ENCODE assay signal across 18 cellular contexts in the genomic region with DNA sequence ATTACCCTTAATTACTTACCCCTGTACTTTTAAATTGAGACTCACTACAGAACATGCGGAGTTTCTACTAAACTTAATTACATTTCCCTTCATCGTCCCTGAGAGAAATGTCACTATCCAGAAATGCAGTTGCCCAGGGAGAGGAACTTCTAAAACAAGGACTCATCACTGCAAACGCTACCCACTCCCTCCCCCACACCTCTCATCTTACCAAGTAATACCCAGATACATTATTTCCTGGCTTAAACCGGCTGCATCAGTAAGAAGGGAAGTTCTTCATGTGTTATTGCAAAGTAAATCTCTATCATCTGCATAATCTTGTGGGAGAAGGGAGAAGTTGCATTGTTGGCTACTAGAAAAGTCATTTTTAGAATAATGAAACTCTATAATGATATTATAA.
A peak's percentile ranks its signal among the peaks of the same experiment; 100 is the strongest.
DNase-seq lines count a peak whose midpoint lies in the region; ATAC-seq and TF ChIP-seq lines count a peak whose summit lies in the region.
"Had no signal": no experiment of that assay in that cellular context is flagged by ENCODE, and none has a peak within 500 bp of the region (broad histone marks: within the 10 kb centered on the region; RNA-seq: fewer than 3 reads in every experiment).

No MANE protein-coding gene starts in this region.

- no peaks in the 10 kb centered on the region for H3K9me3 Mint-ChIP-seq in activated CD4-positive, alpha-beta T cell treated with anti-CD3 and anti-CD28 coated beads for 36 hours (ENCODE audit: low read depth)
- H3K9me3 Mint-ChIP-seq in CD8-positive, alpha-beta memory T cell = no peaks in the 10 kb centered on the region

- ATAC-seq in activated CD4-positive, alpha-beta T cell treated with anti-CD3 and anti-CD28 coated beads for 36 hours = peak; percentile 90
- ATAC-seq in T-helper 17 cell (no peak), HG03025 (IDR thresholded peaks at IDR 0.05; ENCODE audit: low FRiP score, unreplicated experiment) (no peak)

- no peak overlapping the region for H3K27ac ChIP-seq in CD8-positive, alpha-beta memory T cell (ENCODE audit: low read depth, low read length)
- no peak overlapping the region for H3K27ac ChIP-seq in left ventricle myocardium inferior (replicated peaks)
- H3K27ac ChIP-seq: 22Rv1, esophagus muscularis mucosa, parathyroid adenoma, SK-N-MC, suprapubic skin had no signal

- H3K4me1 Mint-ChIP-seq in activated CD4-positive, alpha-beta T cell treated with anti-CD3 and anti-CD28 coated beads for 36 hours = peaks cover 56% of the 10 kb centered on the region
- H3K4me1 Mint-ChIP-seq in CD8-positive, alpha-beta memory T cell = peaks cover 45 to 52% (median 51%) of the 10 kb centered on the region in 3 donors
- H3K4me1 Mint-ChIP-seq in T-helper 17 cell = peaks cover 31% of the 10 kb centered on the region

- peak overlapping the region; percentile 88 for H3K27ac Mint-ChIP-seq in activated CD4-positive, alpha-beta T cell treated with anti-CD3 and anti-CD28 coated beads for 36 hours
- peak overlapping the region in 7 of 8 donors; percentile 25 to 90 (median 76) for H3K27ac Mint-ChIP-seq in CD8-positive, alpha-beta memory T cell
- H3K27ac Mint-ChIP-seq in T-helper 17 cell = peak overlapping the region; percentile 89

- DNase-seq in activated CD4-positive, alpha-beta T cell treated with anti-CD3 and anti-CD28 coated beads for 36 hours = peak; percentile 63
- DNase-seq in activated CD4-positive, alpha-beta T cell treated with anti-CD3 and anti-CD28 coated beads for 1 hour = no peak
- no peak for DNase-seq in CD8-positive, alpha-beta memory T cell
- DNase-seq in T-helper 17 cell (no peak), medulla oblongata (ENCODE audit: extremely low spot score) (peak; percentile 20), amniotic stem cell (lab: John Stamatoyannopoulos, UW) (no peak), left ventricle myocardium inferior (no peak)
- DNase-seq: EL, glutamatergic neuron, NCI-H1694, NCI-H446 treated with DMSO at 0.1 percent for 48 hours had no signal

- peak overlapping the region; percentile 48 for H3K4me3 Mint-ChIP-seq in activated CD4-positive, alpha-beta T cell treated with anti-CD3 and anti-CD28 coated beads for 36 hours
- H3K4me3 Mint-ChIP-seq in CD8-positive, alpha-beta memory T cell = no peak overlapping the region
- no peak overlapping the region for H3K4me3 Mint-ChIP-seq in T-helper 17 cell

- H3K4me1 ChIP-seq in CD8-positive, alpha-beta memory T cell (ENCODE audit: insufficient read depth, low read length) = peaks cover 45% of the 10 kb centered on the region
- no peaks in the 10 kb centered on the region for H3K4me1 ChIP-seq in left ventricle myocardium inferior
- H3K4me1 ChIP-seq: esophagus muscularis mucosa, suprapubic skin had no signal

- peaks cover 30% of the 10 kb centered on the region for H3K36me3 Mint-ChIP-seq in activated CD4-positive, alpha-beta T cell treated with anti-CD3 and anti-CD28 coated beads for 36 hours (ENCODE audit: low read depth)
- peaks cover 0 to 82% (median 24%) of the 10 kb centered on the region in 3 donors for H3K36me3 Mint-ChIP-seq in CD8-positive, alpha-beta memory T cell
- peaks cover 12% of the 10 kb centered on the region for H3K36me3 Mint-ChIP-seq in T-helper 17 cell (ENCODE audit: low read depth)

- TF ChIP-seq CTCF in left ventricle myocardium inferior (IDR thresholded peaks at IDR 0.05; ENCODE audit: borderline replicate concordance) = no peak

- no peaks in the 10 kb centered on the region for H3K27me3 Mint-ChIP-seq in activated CD4-positive, alpha-beta T cell treated with anti-CD3 and anti-CD28 coated beads for 36 hours
- H3K27me3 Mint-ChIP-seq in CD8-positive, alpha-beta memory T cell = no peaks in the 10 kb centered on the region
- H3K27me3 Mint-ChIP-seq in T-helper 17 cell = no peaks in the 10 kb centered on the region

- no peaks in the 10 kb centered on the region for H3K27me3 ChIP-seq in CD8-positive, alpha-beta memory T cell (ENCODE audit: insufficient read depth, low read length, poor library complexity, severe bottlenecking)
- H3K27me3 ChIP-seq in left ventricle myocardium inferior (ENCODE audit: low read depth) = no peaks in the 10 kb centered on the region
- H3K27me3 ChIP-seq: esophagus muscularis mucosa, suprapubic skin had no signal

- peaks cover 30% of the 10 kb centered on the region for H3K36me3 ChIP-seq in CD8-positive, alpha-beta memory T cell (ENCODE audit: insufficient read depth, low read length)
- H3K36me3 ChIP-seq in left ventricle myocardium inferior = no peaks in the 10 kb centered on the region
- H3K36me3 ChIP-seq: esophagus muscularis mucosa, HAP-1, suprapubic skin had no signal

- POLR2A ChIA-PET in activated CD4-positive, alpha-beta T cell treated with anti-CD3 and anti-CD28 coated beads for 36 hours (lab: Charles Lee) = interaction anchor here (0.8 to 1.6 kb wide), 2 partner anchors 29 to 33 kb away, joined by 3 to 5 read pairs; no protein-coding TSS in a partner anchor
- POLR2A ChIA-PET in CD8-positive, alpha-beta memory T cell (lab: Charles Lee) = no interaction called here

- CTCF ChIA-PET in activated CD4-positive, alpha-beta T cell treated with anti-CD3 and anti-CD28 coated beads for 36 hours (lab: Charles Lee) = interaction anchor here (0.6 kb wide), 1 partner anchor 56 kb away, joined by 3 read pairs; no protein-coding TSS in a partner anchor
- CTCF ChIA-PET in CD8-positive, alpha-beta memory T cell (lab: Charles Lee) = interaction anchor here (2.9 kb wide), 1 partner anchor 59 kb away, joined by 8 read pairs; no protein-coding TSS in a partner anchor

- H3K9me3 ChIP-seq in CD8-positive, alpha-beta memory T cell (ENCODE audit: low read length) = no peaks in the 10 kb centered on the region
- H3K9me3 ChIP-seq in T-helper 17 cell (ENCODE audit: control insufficient read depth, low read length, poor library complexity, severe bottlenecking) (no peaks in the 10 kb centered on the region), left ventricle myocardium inferior (replicated peaks) (no peaks in the 10 kb centered on the region)
- H3K9me3 ChIP-seq: esophagus muscularis mucosa, HAP-1, suprapubic skin had no signal

- intact Hi-C loops in activated CD4-positive, alpha-beta T cell treated with anti-CD3 and anti-CD28 coated beads for 36 hours (cut with DNase I, micrococcal nuclease) = no loop called here
- intact Hi-C loops in left ventricle myocardium inferior (cut with micrococcal nuclease) = no loop called here

- no peak overlapping the region for H3K4me3 ChIP-seq in CD8-positive, alpha-beta memory T cell (ENCODE audit: low read length)
- H3K4me3 ChIP-seq in left ventricle myocardium inferior = no peak overlapping the region
- H3K4me3 ChIP-seq: esophagus muscularis mucosa, HAP-1, SK-N-MC, suprapubic skin had no signal

Comparison
In these comparisons a context has a peak if more than half of its experiments do, and no peak if none do; other contexts are left out.
1. DNase-seq: peak in activated CD4-positive, alpha-beta T cell treated with anti-CD3 and anti-CD28 coated beads for 36 hours (single experiment) and medulla oblongata (single experiment); none in activated CD4-positive, alpha-beta T cell treated with anti-CD3 and anti-CD28 coated beads for 1 hour (single experiment), CD8-positive, alpha-beta memory T cell (0 of 5), T-helper 17 cell (0 of 3), amniotic stem cell (single experiment) and left ventricle myocardium inferior (single experiment).
2. Peak in every context shown above with its lines, with median percentiles within 50 percentile points of each other: H3K27ac Mint-ChIP-seq.